8 cellular contexts compared by ENCODE assay signal in the genomic region with DNA sequence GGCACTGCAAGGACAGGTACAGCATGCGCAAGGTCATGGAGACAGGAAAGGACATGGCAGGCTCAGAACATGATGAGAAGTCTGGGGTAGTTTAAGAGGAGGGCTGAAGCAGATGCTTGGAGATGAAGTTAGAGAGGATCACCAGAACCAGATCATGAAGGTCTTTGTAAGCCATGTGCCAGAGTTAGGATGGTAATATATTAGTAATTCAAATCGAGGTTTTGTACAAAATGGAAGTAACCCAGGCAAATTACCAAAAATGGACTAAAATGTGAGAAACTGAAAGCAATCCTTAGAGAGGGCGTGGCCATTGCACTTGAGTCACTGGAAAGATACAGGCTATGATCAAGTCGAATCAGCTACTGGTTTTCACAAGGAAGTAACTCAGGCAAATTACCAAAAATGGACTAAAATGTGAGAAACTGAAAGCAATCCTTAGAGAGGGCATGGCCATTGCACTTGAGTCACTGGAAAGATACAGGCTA. TPM values are rescaled to one million over a fixed set of nuclear protein-coding genes. Genes with fewer than 3 reads are reported as not detected.
DNase-seq lines count a peak whose midpoint lies in the region; ATAC-seq and TF ChIP-seq lines count a peak whose summit lies in the region.

No MANE protein-coding gene starts in this region.

- peak; percentile 60 for DNase-seq in Caki2 (ENCODE audit: low read depth)
- DNase-seq in MV-4-11 (lab: John Stamatoyannopoulos, UW) = peak; percentile 97
- peak; percentile 19 for DNase-seq in epithelial cell of proximal tubule (ENCODE audit: low read depth)
- DNase-seq in amygdala (lab: John Stamatoyannopoulos, UW) = no peak
- no peak for DNase-seq in NCI-H1105 treated with DMSO at 0.1 percent for 48 hours (lab: John Stamatoyannopoulos, UW)
- DNase-seq in DMS 273 treated with DMSO at 0.1 percent for 48 hours (lab: John Stamatoyannopoulos, UW) = no peak
- DNase-seq in iPS-NIHi7 (ENCODE audit: extremely low spot score) = no peak

- TF ChIP-seq CTCF in epithelial cell of proximal tubule (conservative IDR thresholded peaks at IDR 0.05; ENCODE audit: low read depth, low read length) = no peak

- no peak overlapping the region for H3K4me3 ChIP-seq in epithelial cell of proximal tubule (ENCODE audit: low read depth, low read length)

- in situ Hi-C loops in Caki2 (cut with HindIII; ENCODE audit: low pct_unique_long_range_greater_than_20kb, low sequenced_read_pairs) = no loop called here

- peak; percentile 69 for ATAC-seq in GM21360 (IDR thresholded peaks at IDR 0.05; ENCODE audit: unreplicated experiment)

RNA-seq across cellular contexts. Expression of gene RXFP1, which starts 13.5 kb away (rescaled TPM):
- total RNA-seq in Caki2 (2014; rRNA removed; shearing (Covaris generic); ENCODE audit: low replicate concordance) = not detected in 2 replicates
- not detected in 2 replicates for total RNA-seq in epithelial cell of proximal tubule

Comparison
In these comparisons a context has a peak if more than half of its experiments do, and no peak if none do; other contexts are left out.
1. DNase-seq: peak in Caki2 (single experiment), MV-4-11 (single experiment) and epithelial cell of proximal tubule (single experiment); none in amygdala (0 of 56), NCI-H1105 treated with DMSO at 0.1 percent for 48 hours (single experiment), DMS 273 treated with DMSO at 0.1 percent for 48 hours (single experiment) and iPS-NIHi7 (single experiment).